8 cellular contexts compared by ENCODE assay signal in the genomic region with DNA sequence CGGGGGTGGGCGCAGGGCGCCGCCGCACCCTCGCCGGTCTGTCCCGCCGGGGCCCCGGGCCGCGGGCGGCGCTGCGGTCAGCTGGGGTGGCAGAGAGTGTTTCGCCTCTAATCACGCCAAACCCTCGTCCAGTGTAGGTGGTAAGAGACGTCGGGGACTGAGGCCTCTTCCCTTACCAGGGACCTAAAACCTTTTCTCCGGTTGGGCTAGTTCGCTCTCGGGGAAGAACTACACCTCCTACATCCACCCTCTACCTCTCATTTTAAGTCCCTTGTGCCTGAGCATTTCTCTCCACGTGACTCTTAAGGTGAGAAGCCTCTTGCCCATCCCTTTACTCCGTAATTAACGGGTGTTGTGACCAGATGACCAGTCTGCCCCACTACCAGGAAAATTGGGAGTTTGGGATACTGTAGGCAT. TPM values are rescaled to one million over a fixed set of nuclear protein-coding genes. Genes with fewer than 3 reads are reported as not detected.
A peak's percentile ranks its signal among the peaks of the same experiment; 100 is the strongest.
DNase-seq lines count a peak whose midpoint lies in the region; ATAC-seq and TF ChIP-seq lines count a peak whose summit lies in the region.

No MANE protein-coding gene starts in this region.

- CTCF ChIA-PET in Panc1 (lab: Charles Lee) = no interaction called here

- no peaks in the 10 kb centered on the region for H3K36me3 ChIP-seq in heart left ventricle
- no peaks in the 10 kb centered on the region for H3K36me3 ChIP-seq in Panc1 (ENCODE audit: control insufficient read depth, insufficient read depth, low read length)
- no peaks in the 10 kb centered on the region for H3K36me3 ChIP-seq in muscle layer of colon (ENCODE audit: insufficient read depth, low read length)

- peak overlapping the region; percentile 88 for H3K9ac ChIP-seq in muscle layer of colon (ENCODE audit: low read length)

- no peak for DNase-seq in heart left ventricle
- no peak for DNase-seq in Right ventricle myocardium inferior (ENCODE audit: missing footprints)
- no peak for DNase-seq in Panc1 (ENCODE audit: low read depth, low spot score)
- DNase-seq in dedifferentiated amniotic fluid mesenchymal stem cell (ENCODE audit: extremely low spot score) = peak; percentile 17
- DNase-seq in HuH-7 (ENCODE audit: low spot score) = no peak
- DNase-seq in activated gamma-delta T cell treated with Interleukin-2 at 50 U/mL for 16 hours = no peak

- BruUV-seq in Panc1 (replicated peaks; lab: Mats Ljungman, UMichigan) = no TSS peak

- intact Hi-C loops in heart left ventricle (cut with DNase I) = loop anchor here in 8 of 10 donors (1.0 to 10.0 kb wide), 4 partner anchors 97 to 150 kb away; a partner anchor contains a TSS
- intact Hi-C loops in Right ventricle myocardium inferior (cut with DNase I) = loop anchor here (5.0 to 10.0 kb wide), 2 partner anchors 150 to 173 kb away; a partner anchor contains a TSS
- intact Hi-C loops in Panc1 (cut with micrococcal nuclease; ENCODE audit: unreplicated experiment) = no loop called here

- H3K9me3 ChIP-seq in heart left ventricle = peaks cover 0 to 1% (median 0%) of the 10 kb centered on the region in 12 donors
- H3K9me3 ChIP-seq in Panc1 (ENCODE audit: control insufficient read depth, insufficient read depth, low read depth, low read length) = no peaks in the 10 kb centered on the region
- no peaks in the 10 kb centered on the region for H3K9me3 ChIP-seq in muscle layer of colon (ENCODE audit: low read length)

- H3K4me3 ChIP-seq in heart left ventricle = peak overlapping the region; percentile 4 to 84 (median 70)
- peak overlapping the region; percentile 58 to 88 for H3K4me3 ChIP-seq in Panc1 (ENCODE audit: low read depth in 2 of 2, low read length in 2 of 2)
- peak overlapping the region; percentile 55 to 77 for H3K4me3 ChIP-seq in muscle layer of colon (ENCODE audit: low read depth in 1 of 2, low read length in 2 of 2)

- no peak for TF ChIP-seq CTCF in heart left ventricle (IDR thresholded peaks at IDR 0.05)
- no peak for TF ChIP-seq CTCF in Panc1 (IDR thresholded peaks at IDR 0.05)

- H3K4me1 ChIP-seq in heart left ventricle = peaks cover 0 to 20% (median 8%) of the 10 kb centered on the region in 12 donors
- H3K4me1 ChIP-seq in Panc1 (ENCODE audit: control insufficient read depth, insufficient read depth, low read length) = no peaks in the 10 kb centered on the region; the same call in 1 of the 2 replicates
- peaks cover 12% of the 10 kb centered on the region for H3K4me1 ChIP-seq in muscle layer of colon (ENCODE audit: insufficient read depth, low read length)

- WGBS in heart left ventricle, 4 donors = 0 to 2% (median 1%) methylated on average over 8 to 26 of the region's 26 CpGs

- in situ Hi-C loops in Panc1 (cut with HindIII; ENCODE audit: low pct_unique_long_range_greater_than_20kb, low sequenced_read_pairs) = no loop called here

- POLR2A ChIA-PET in Panc1 (lab: Charles Lee) = no interaction called here

- ATAC-seq in heart left ventricle (peak in 1 of 4 donors; percentile 3), Right ventricle myocardium inferior (no peak), HG02884 (IDR thresholded peaks at IDR 0.05; ENCODE audit: unreplicated experiment) (peak; percentile 28), Panc1 (no peak; the same call in 1 of the 2 replicates)

- H3K27ac ChIP-seq in heart left ventricle = peak overlapping the region; percentile 57 to 96 (median 89)
- peak overlapping the region; percentile 92 for H3K27ac ChIP-seq in Panc1 (ENCODE audit: low read length)
- H3K27ac ChIP-seq in muscle layer of colon (ENCODE audit: low read depth, low read length) = peak overlapping the region; percentile 80

- no peak for TF ChIP-seq POLR2A in heart left ventricle (IDR thresholded peaks at IDR 0.05)

- H3K27me3 ChIP-seq in heart left ventricle = no peaks in the 10 kb centered on the region
- H3K27me3 ChIP-seq in Panc1 (ENCODE audit: control insufficient read depth, insufficient read depth, low read length) = no peaks in the 10 kb centered on the region
- H3K27me3 ChIP-seq in muscle layer of colon (ENCODE audit: control insufficient read depth in 1 of 2, insufficient read depth in 2 of 2, low read length in 2 of 2) = no peaks in the 10 kb centered on the region

RNA-seq across cellular contexts. Expression of a gene that starts 0.5 kb away (rescaled TPM):
- total RNA-seq in heart left ventricle = 10 to 100 TPM in 5 of 9 donors, 1 to 10 TPM in 4; 7.3 to 13.0 (median 10.6) TPM
- polyA plus RNA-seq in heart left ventricle = 10 to 100 TPM in 1 of 2 donors, 1 to 10 TPM in 1; 9.4 to 14.1 TPM
- 8.8 TPM for total RNA-seq in Right ventricle myocardium inferior
- 12.7 TPM for total RNA-seq in Panc1 (2021; ENCODE audit: unreplicated experiment)
- 8.9 TPM for polyA plus RNA-seq in Panc1 (2012; ENCODE audit: insufficient read length)

RNA-seq across cellular contexts. Expression of a gene that starts 12.2 kb away (rescaled TPM):
- under 1 TPM in 1 of 9 donors, not detected in 8; 0.66 TPM for total RNA-seq in heart left ventricle
- not detected for polyA plus RNA-seq in heart left ventricle
- total RNA-seq in Right ventricle myocardium inferior = not detected
- 0.46 TPM for total RNA-seq in Panc1 (2021; ENCODE audit: unreplicated experiment)
- 0.06 TPM for polyA plus RNA-seq in Panc1 (2012; ENCODE audit: insufficient read length)
